In the genomic region with DNA sequence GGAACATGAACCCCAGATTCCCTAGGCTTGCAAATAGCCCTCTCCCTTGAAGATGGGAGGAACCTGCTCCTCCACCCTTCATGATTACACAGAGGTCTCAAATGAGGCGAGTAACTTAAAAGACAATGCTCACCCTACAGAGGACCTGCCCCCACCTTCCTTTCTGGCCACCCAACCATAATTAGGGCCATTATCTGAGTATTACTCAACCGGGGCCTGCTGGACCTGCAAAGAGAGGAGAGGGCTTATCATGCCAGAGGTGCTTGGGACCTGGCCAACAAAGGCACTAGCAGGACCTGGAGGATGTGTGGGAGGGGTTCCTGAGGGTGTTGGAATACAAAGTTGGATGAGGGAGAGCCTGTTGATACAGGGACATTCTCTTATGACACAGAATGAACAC, we compare ENCODE assay signal across 15 cellular contexts. TPM values are rescaled to one million over a fixed set of nuclear protein-coding genes. Genes with fewer than 3 reads are reported as not detected.
A peak's percentile ranks its signal among the peaks of the same experiment; 100 is the strongest.
DNase-seq lines count a peak whose midpoint lies in the region; ATAC-seq and TF ChIP-seq lines count a peak whose summit lies in the region.
"Had no signal": no experiment of that assay in that cellular context is flagged by ENCODE, and none has a peak within 500 bp of the region (broad histone marks: within the 10 kb centered on the region; RNA-seq: fewer than 3 reads in every experiment).

No MANE protein-coding gene starts in this region.

- intact Hi-C loops in thyroid gland (cut with DNase I) = no loop called here

- H3K4me3 Mint-ChIP-seq in activated naive CD8-positive, alpha-beta T cell = no peak overlapping the region
- H3K4me3 Mint-ChIP-seq in activated naive CD8-positive, alpha-beta T cell treated with anti-CD3 and anti-CD28 coated beads, Interleukin-2, amount 50 U/mL, for 24 hours = no peak overlapping the region
- H3K4me3 Mint-ChIP-seq: effector memory CD8-positive, alpha-beta T cell; stimulated activated naive B cell treated with anti-CD40 and anti-IgM and Interleukin-4, amounts not matched to agents 10 μg/mL and 1 μg/mL and 100 μg/mL, for 72 hours had no signal

- H3K9me3 ChIP-seq in KOPT-K1 (ENCODE audit: insufficient read depth, low read length, poor library complexity, severe bottlenecking) (no peaks in the 10 kb centered on the region), thyroid gland (no peaks in the 10 kb centered on the region)
- H3K9me3 ChIP-seq in effector memory CD4-positive, alpha-beta T cell (ENCODE audit: control insufficient read depth, low read length) = no peaks in the 10 kb centered on the region
- H3K9me3 ChIP-seq: esophagus squamous epithelium, thoracic aorta had no signal

- no peaks in the 10 kb centered on the region for H3K9me3 Mint-ChIP-seq in activated naive CD8-positive, alpha-beta T cell (ENCODE audit: low read depth)
- H3K9me3 Mint-ChIP-seq in activated naive CD8-positive, alpha-beta T cell treated with anti-CD3 and anti-CD28 coated beads, Interleukin-2, amount 50 U/mL, for 24 hours = no peaks in the 10 kb centered on the region
- H3K9me3 Mint-ChIP-seq: effector memory CD8-positive, alpha-beta T cell; stimulated activated naive B cell treated with anti-CD40 and anti-IgM and Interleukin-4, amounts not matched to agents 10 μg/mL and 1 μg/mL and 100 μg/mL, for 72 hours had no signal

- no peak for ATAC-seq in activated naive CD8-positive, alpha-beta T cell treated with anti-CD3 and anti-CD28 coated beads, Interleukin-2, amount 50 U/mL, for 24 hours
- ATAC-seq in GM19035 (IDR thresholded peaks at IDR 0.05; ENCODE audit: unreplicated experiment) = no peak
- ATAC-seq: effector memory CD8-positive, alpha-beta T cell; stimulated activated naive B cell treated with anti-CD40 and anti-IgM and Interleukin-4, amounts not matched to agents 10 μg/mL and 1 μg/mL and 100 μg/mL, for 72 hours had no signal

- H3K4me3 ChIP-seq in effector memory CD4-positive, alpha-beta T cell (ENCODE audit: insufficient read depth, low read depth, low read length, poor library complexity, severe bottlenecking) = no peak overlapping the region
- H3K4me3 ChIP-seq in thyroid gland (replicated peaks in 1 of 3) = no peak overlapping the region
- H3K4me3 ChIP-seq: esophagus squamous epithelium, thoracic aorta had no signal

- H3K36me3 ChIP-seq in KOPT-K1 (ENCODE audit: insufficient read depth, low read length) (no peaks in the 10 kb centered on the region), thyroid gland (no peaks in the 10 kb centered on the region)
- H3K36me3 ChIP-seq in effector memory CD4-positive, alpha-beta T cell (ENCODE audit: control insufficient read depth, insufficient read depth, low read length) = no peaks in the 10 kb centered on the region
- H3K36me3 ChIP-seq: esophagus squamous epithelium, thoracic aorta had no signal

- no peak for TF ChIP-seq CTCF in thyroid gland (IDR thresholded peaks at IDR 0.05)

- no peak for DNase-seq in activated naive CD8-positive, alpha-beta T cell treated with anti-CD3 and anti-CD28 coated beads, Interleukin-2, amount 50 U/mL, for 24 hours
- no peak for DNase-seq in effector memory CD4-positive, alpha-beta T cell
- DNase-seq in thyroid gland = peak; percentile 67 to 83
- DNase-seq in NCI-H2196 (lab: John Stamatoyannopoulos, UW; ENCODE audit: unreplicated experiment) = no peak
- DNase-seq: effector memory CD8-positive, alpha-beta T cell; esophagus squamous epithelium; NCI-H187 treated with DMSO at 0.1 percent for 48 hours; NCI-H510A; occipital lobe; stimulated activated naive B cell treated with anti-CD40 and anti-IgM and Interleukin-4, amounts not matched to agents 10 μg/mL and 1 μg/mL and 100 μg/mL, for 72 hours had no signal

- peak overlapping the region; percentile 97 for H3K27ac Mint-ChIP-seq in activated naive CD8-positive, alpha-beta T cell
- H3K27ac Mint-ChIP-seq in activated naive CD8-positive, alpha-beta T cell treated with anti-CD3 and anti-CD28 coated beads, Interleukin-2, amount 50 U/mL, for 24 hours = no peak overlapping the region
- H3K27ac Mint-ChIP-seq: stimulated activated naive B cell treated with anti-CD40 and anti-IgM and Interleukin-4, amounts not matched to agents 10 μg/mL and 1 μg/mL and 100 μg/mL, for 72 hours had no signal

- WGBS in thyroid gland, 2 donors = 37 to 50% methylated on average over 2 of the region's 2 CpGs

- TF ChIP-seq POLR2A in thyroid gland (IDR thresholded peaks at IDR 0.05) = no peak

- peaks cover 22% of the 10 kb centered on the region for H3K36me3 Mint-ChIP-seq in activated naive CD8-positive, alpha-beta T cell
- H3K36me3 Mint-ChIP-seq in activated naive CD8-positive, alpha-beta T cell treated with anti-CD3 and anti-CD28 coated beads, Interleukin-2, amount 50 U/mL, for 24 hours (ENCODE audit: low read depth) = peaks cover 18% of the 10 kb centered on the region
- H3K36me3 Mint-ChIP-seq: stimulated activated naive B cell treated with anti-CD40 and anti-IgM and Interleukin-4, amounts not matched to agents 10 μg/mL and 1 μg/mL and 100 μg/mL, for 72 hours had no signal

- H3K27me3 Mint-ChIP-seq in activated naive CD8-positive, alpha-beta T cell = no peaks in the 10 kb centered on the region
- H3K27me3 Mint-ChIP-seq in activated naive CD8-positive, alpha-beta T cell treated with anti-CD3 and anti-CD28 coated beads, Interleukin-2, amount 50 U/mL, for 24 hours = no peaks in the 10 kb centered on the region
- H3K27me3 Mint-ChIP-seq: effector memory CD8-positive, alpha-beta T cell; stimulated activated naive B cell treated with anti-CD40 and anti-IgM and Interleukin-4, amounts not matched to agents 10 μg/mL and 1 μg/mL and 100 μg/mL, for 72 hours had no signal

- peaks cover 57% of the 10 kb centered on the region for H3K4me1 ChIP-seq in effector memory CD4-positive, alpha-beta T cell (ENCODE audit: control insufficient read depth, insufficient read depth, low read length, poor library complexity, severe bottlenecking)
- peaks cover 20 to 23% of the 10 kb centered on the region in 2 donors for H3K4me1 ChIP-seq in thyroid gland

- H3K27ac ChIP-seq in KOPT-K1 (ENCODE audit: low read depth, low read length, poor library complexity, severe bottlenecking) (peak overlapping the region; percentile 6), thyroid gland (no peak overlapping the region)
- H3K27ac ChIP-seq in effector memory CD4-positive, alpha-beta T cell (ENCODE audit: insufficient read depth, low read length, poor library complexity, severe bottlenecking) = peak overlapping the region; percentile 54
- H3K27ac ChIP-seq: esophagus squamous epithelium, KMS-11, thoracic aorta had no signal

- no peaks in the 10 kb centered on the region for H3K27me3 ChIP-seq in effector memory CD4-positive, alpha-beta T cell (replicated peaks; ENCODE audit: control insufficient read depth, insufficient read depth, low read length, poor library complexity, severe bottlenecking)
- no peaks in the 10 kb centered on the region for H3K27me3 ChIP-seq in thyroid gland
- H3K27me3 ChIP-seq: esophagus squamous epithelium had no signal

- H3K4me1 Mint-ChIP-seq in activated naive CD8-positive, alpha-beta T cell (ENCODE audit: low read depth) = peaks cover 89% of the 10 kb centered on the region
- peaks cover 76% of the 10 kb centered on the region for H3K4me1 Mint-ChIP-seq in activated naive CD8-positive, alpha-beta T cell treated with anti-CD3 and anti-CD28 coated beads, Interleukin-2, amount 50 U/mL, for 24 hours

RNA-seq across cellular contexts. Expression of a gene that starts 42.4 kb away (rescaled TPM):
- total RNA-seq in thyroid gland = 1 to 10 TPM; 1.7 to 6.6 (median 4.7) TPM

RNA-seq across cellular contexts. Expression of a gene that starts 56.9 kb away (rescaled TPM):
- 1 to 10 TPM; 1.1 to 6.5 (median 5.7) TPM for total RNA-seq in thyroid gland
- total RNA-seq: thoracic aorta had no signal

Comparison
In these comparisons a context has a peak if more than half of its experiments do, and no peak if none do; other contexts are left out.
1. DNase-seq: peak in thyroid gland (2 of 2); none in activated naive CD8-positive, alpha-beta T cell treated with anti-CD3 and anti-CD28 coated beads, Interleukin-2, amount 50 U/mL, for 24 hours (single experiment), effector memory CD4-positive, alpha-beta T cell (0 of 3) and NCI-H2196 (single experiment).
2. H3K27ac ChIP-seq: peak in KOPT-K1 (single experiment) and effector memory CD4-positive, alpha-beta T cell (single experiment); none in thyroid gland (0 of 3).